In the genomic region with DNA sequence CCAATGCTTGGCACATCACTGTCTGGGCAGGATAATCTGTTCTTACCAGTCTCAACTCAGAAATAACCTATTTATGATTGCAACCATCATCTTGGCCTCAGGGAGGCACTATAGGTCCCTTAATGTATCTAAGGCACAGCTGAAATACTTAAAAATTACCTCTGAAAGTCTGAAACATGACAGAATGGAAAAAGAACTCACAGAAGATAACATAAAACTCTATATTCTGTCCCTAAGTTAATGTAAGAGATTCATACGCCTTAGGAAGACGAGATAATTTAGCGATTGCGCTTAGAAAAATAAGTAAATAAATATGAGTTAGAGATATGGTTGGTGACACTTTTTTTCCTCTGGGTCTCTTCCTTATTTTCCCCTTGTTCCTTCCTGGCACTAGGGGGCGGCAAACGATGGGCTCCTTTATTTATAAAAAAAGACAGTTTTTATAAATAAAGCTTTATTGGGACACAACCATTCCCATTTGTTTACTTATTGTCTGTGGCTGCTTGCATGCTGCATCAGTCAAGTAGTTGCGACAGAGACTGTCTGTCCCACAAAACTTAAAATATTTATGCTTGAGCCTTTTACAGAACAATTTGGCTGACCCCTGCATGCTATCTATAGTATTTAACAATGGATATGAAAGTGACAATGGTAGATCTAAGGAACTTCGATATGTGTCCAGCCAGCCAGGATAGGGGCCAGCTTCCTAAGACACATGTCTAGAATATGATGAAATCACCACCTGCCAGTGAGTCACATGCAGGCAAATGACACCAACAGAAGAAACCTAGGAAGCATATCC, we compare ENCODE assay signal across 8 cellular contexts.
DNase-seq lines count a peak whose midpoint lies in the region; ATAC-seq and TF ChIP-seq lines count a peak whose summit lies in the region.

No MANE protein-coding gene starts in this region.

- H3K9ac ChIP-seq in HCT116 (ENCODE audit: low read length) (no peak overlapping the region), SU-DHL-6 (ENCODE audit: low read length) (no peak overlapping the region; the same call in 1 of the 2 replicates)

- intact Hi-C loops in HCT116 (cut with micrococcal nuclease) = loop anchor here (1.0 to 5.0 kb wide), 6 partner anchors 348 to 853 kb away; no protein-coding TSS in a partner anchor

- H3K27me3 Mint-ChIP-seq in activated T-cell treated with anti-CD3 and anti-CD28 coated beads, Interleukin-2, amount 50 U/mL, for 72 hours (ENCODE audit: low read depth) = peaks cover 18% of the 10 kb centered on the region

- no peak overlapping the region for H3K4me3 Mint-ChIP-seq in activated T-cell treated with anti-CD3 and anti-CD28 coated beads, Interleukin-2, amount 50 U/mL, for 72 hours

- no peaks in the 10 kb centered on the region for H3K9me3 Mint-ChIP-seq in activated T-cell treated with anti-CD3 and anti-CD28 coated beads, Interleukin-2, amount 50 U/mL, for 72 hours

- H3K9me2 ChIP-seq in HCT116 (ENCODE audit: insufficient read depth) (no peaks in the 10 kb centered on the region), SU-DHL-6 (replicated peaks; ENCODE audit: insufficient read depth, low read length) (no peaks in the 10 kb centered on the region)

- CTCF ChIA-PET in HCT116 (lab: Charles Lee) = interaction anchor here (0.8 to 2.9 kb wide), 4 partner anchors 10 to 475 kb away, joined by 3 to 28 read pairs (median 4); no protein-coding TSS in a partner anchor

- RAD21 ChIA-PET in HCT116 (lab: Charles Lee; ENCODE audit: low non-redundant PET in 1 of 2, low total read pairs in 2 of 2, uncharacterized antibody in 2 of 2, unreplicated experiment in 2 of 2) = interaction anchor here (1.0 to 1.2 kb wide), 2 partner anchors 473 kb away, joined by 3 to 4 read pairs; no protein-coding TSS in a partner anchor

- H3K9me3 ChIP-seq in HCT116 (ENCODE audit: control insufficient read depth in 1 of 2, insufficient read depth in 1 of 2, low read depth in 1 of 2, low read length in 2 of 2) (no peaks in the 10 kb centered on the region), SU-DHL-6 (ENCODE audit: insufficient read depth, low read length) (no peaks in the 10 kb centered on the region), MG63 (no peaks in the 10 kb centered on the region)

- H3K27ac ChIP-seq in HCT116 (ENCODE audit: low read depth, low read length) (no peak overlapping the region), SU-DHL-6 (ENCODE audit: low read depth, low read length) (no peak overlapping the region)

- H3K4me1 Mint-ChIP-seq in activated T-cell treated with anti-CD3 and anti-CD28 coated beads, Interleukin-2, amount 50 U/mL, for 72 hours (ENCODE audit: low read depth) = no peaks in the 10 kb centered on the region

- TF ChIP-seq POLR2A in HCT116 (IDR thresholded peaks at IDR 0.05; ENCODE audit: borderline replicate concordance, extremely low read depth, insufficient read depth, insufficient read length) = no peak

- H3K79me2 ChIP-seq in HCT116 (ENCODE audit: insufficient read depth, low read length) = no peaks in the 10 kb centered on the region
- H3K79me2 ChIP-seq in SU-DHL-6 (ENCODE audit: insufficient read depth, low read length) = no peaks in the 10 kb centered on the region

- H3K4me1 ChIP-seq in HCT116 (ENCODE audit: control insufficient read depth in 1 of 2, insufficient read depth in 2 of 2, low read length in 2 of 2) = no peaks in the 10 kb centered on the region

- H2AFZ ChIP-seq in HCT116 (ENCODE audit: low read depth, low read length, poor library complexity, severe bottlenecking) (no peak overlapping the region), SU-DHL-6 (ENCODE audit: low read depth, low read length, severe bottlenecking) (peak overlapping the region; percentile 60)

- TF ChIP-seq CTCF in HCT116 (IDR thresholded peaks at IDR 0.05 in 2 of 3, conservative IDR thresholded peaks at IDR 0.05 in 1 of 3; ENCODE audit: borderline replicate concordance in 1 of 3, insufficient read depth in 1 of 3, low read depth in 2 of 3, low read length in 2 of 3) (peak; percentile 42 to 77 (median 71)), SU-DHL-6 (IDR thresholded peaks at IDR 0.05; ENCODE audit: insufficient read depth, low read length, poor library complexity, severe bottlenecking) (peak; percentile 61), fibroblast of mammary gland (conservative IDR thresholded peaks at IDR 0.05; ENCODE audit: control insufficient read depth, insufficient read depth, low read depth, low read length) (peak; percentile 60)

- TF ChIP-seq RAD21 in HCT116 (IDR thresholded peaks at IDR 0.05; ENCODE audit: low read depth) = peak; percentile 62

- POLR2A ChIA-PET in HCT116 (lab: Charles Lee) = no interaction called here

- no peak overlapping the region for H3K27ac Mint-ChIP-seq in activated T-cell treated with anti-CD3 and anti-CD28 coated beads, Interleukin-2, amount 50 U/mL, for 72 hours

- H3K4me2 ChIP-seq in HCT116 (ENCODE audit: low read length) (no peak overlapping the region; the same call in 1 of the 2 replicates), SU-DHL-6 (ENCODE audit: low read depth, low read length, poor library complexity, severe bottlenecking) (peak overlapping the region; percentile 50)

- H3K4me3 ChIP-seq in HCT116 (replicated peaks in 1 of 2; ENCODE audit: low read depth in 1 of 2, low read length in 2 of 2) (no peak overlapping the region), SU-DHL-6 (ENCODE audit: insufficient read depth, low read length, poor library complexity, severe bottlenecking) (no peak overlapping the region), fibroblast of mammary gland (ENCODE audit: control insufficient read depth, low read depth, low read length) (no peak overlapping the region), MG63 (no peak overlapping the region)

- no peaks in the 10 kb centered on the region for H3K36me3 Mint-ChIP-seq in activated T-cell treated with anti-CD3 and anti-CD28 coated beads, Interleukin-2, amount 50 U/mL, for 72 hours (ENCODE audit: insufficient read depth in 2 of 2)

- H3K27me3 ChIP-seq in HCT116 (ENCODE audit: insufficient read depth, low read length) (peaks cover 13% of the 10 kb centered on the region), SU-DHL-6 (ENCODE audit: low read length) (no peaks in the 10 kb centered on the region), MG63 (peaks cover 7% of the 10 kb centered on the region; the same call in 1 of the 2 replicates)

- no peaks in the 10 kb centered on the region for H4K20me1 ChIP-seq in HCT116 (ENCODE audit: insufficient read depth)
- H4K20me1 ChIP-seq in SU-DHL-6 (ENCODE audit: low read depth, low read length) = no peaks in the 10 kb centered on the region

- H3F3A ChIP-seq in SU-DHL-6 (ENCODE audit: insufficient read depth) = no peaks in the 10 kb centered on the region

- no TSS peak for BruUV-seq in HCT116 (replicated peaks; lab: Mats Ljungman, UMichigan)

- no peaks in the 10 kb centered on the region for H3K36me3 ChIP-seq in HCT116 (ENCODE audit: control insufficient read depth in 1 of 2, insufficient read depth in 2 of 2, low read length in 2 of 2)
- H3K36me3 ChIP-seq in SU-DHL-6 (ENCODE audit: low read length) = no peaks in the 10 kb centered on the region
- H3K36me3 ChIP-seq in MG63 = no peaks in the 10 kb centered on the region

- DNase-seq in activated T-cell treated with anti-CD3 and anti-CD28 coated beads, Interleukin-2, amount 50 U/mL, for 72 hours = peak; percentile 34 to 36
- DNase-seq in activated T-cell treated with anti-CD3 and anti-CD28 coated beads, Interleukin-2, amount 50 U/mL, for 48 hours = no peak
- DNase-seq in HCT116 (ENCODE audit: low read depth, low spot score) (peak; percentile 51), MV-4-11 (lab: John Stamatoyannopoulos, UW) (peak; percentile 77), fibroblast of mammary gland (ENCODE audit: low read depth) (peak; percentile 68), pulmonary artery endothelial cell (ENCODE audit: low read depth, low spot score) (peak; percentile 29), MG63 (no peak)

- peak; percentile 51 to 69 for ATAC-seq in activated T-cell treated with anti-CD3 and anti-CD28 coated beads, Interleukin-2, amount 50 U/mL, for 72 hours (replicated peaks in 1 of 2)
- ATAC-seq in HCT116 = peak; percentile 77

TF ChIP-seq in HCT116, 20 proteins besides CTCF, POLR2A, EP300 and RAD21 (continues in another document):
- no peak for TF ChIP-seq SRF (IDR thresholded peaks at IDR 0.05; ENCODE audit: low read depth)
- TF ChIP-seq CEBPB (IDR thresholded peaks at IDR 0.05; ENCODE audit: low read depth) = no peak
- no peak for TF ChIP-seq CBX3 (IDR thresholded peaks at IDR 0.05; ENCODE audit: low read depth)
- TF ChIP-seq POLR2AphosphoS5 (IDR thresholded peaks at IDR 0.05; ENCODE audit: low read depth, low read length) = no peak
- TF ChIP-seq YY1 (IDR thresholded peaks at IDR 0.05; ENCODE audit: extremely low read depth, insufficient replicate concordance, low read depth, low read length) = no peak
- no peak for TF ChIP-seq ZNF274 (IDR thresholded peaks at IDR 0.05; ENCODE audit: low read depth, low read length)
- TF ChIP-seq FOSL1 (IDR thresholded peaks at IDR 0.05; ENCODE audit: low read depth) = no peak
- no peak for TF ChIP-seq ZFX (IDR thresholded peaks at IDR 0.05)
- no peak for TF ChIP-seq TCF7L2 (IDR thresholded peaks at IDR 0.05; ENCODE audit: borderline replicate concordance, extremely low read depth, insufficient read depth, insufficient read length)
- TF ChIP-seq, protein P1, sequence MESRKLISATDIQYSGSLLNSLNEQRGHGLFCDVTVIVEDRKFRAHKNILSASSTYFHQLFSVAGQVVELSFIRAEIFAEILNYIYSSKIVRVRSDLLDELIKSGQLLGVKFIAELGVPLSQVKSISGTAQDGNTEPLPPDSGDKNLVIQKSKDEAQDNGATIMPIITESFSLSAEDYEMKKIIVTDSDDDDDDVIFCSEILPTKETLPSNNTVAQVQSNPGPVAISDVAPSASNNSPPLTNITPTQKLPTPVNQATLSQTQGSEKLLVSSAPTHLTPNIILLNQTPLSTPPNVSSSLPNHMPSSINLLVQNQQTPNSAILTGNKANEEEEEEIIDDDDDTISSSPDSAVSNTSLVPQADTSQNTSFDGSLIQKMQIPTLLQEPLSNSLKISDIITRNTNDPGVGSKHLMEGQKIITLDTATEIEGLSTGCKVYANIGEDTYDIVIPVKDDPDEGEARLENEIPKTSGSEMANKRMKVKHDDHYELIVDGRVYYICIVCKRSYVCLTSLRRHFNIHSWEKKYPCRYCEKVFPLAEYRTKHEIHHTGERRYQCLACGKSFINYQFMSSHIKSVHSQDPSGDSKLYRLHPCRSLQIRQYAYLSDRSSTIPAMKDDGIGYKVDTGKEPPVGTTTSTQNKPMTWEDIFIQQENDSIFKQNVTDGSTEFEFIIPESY (IDR thresholded peaks at IDR 0.05; ENCODE audit: extremely low read depth, insufficient replicate concordance, low read length) = no peak
- TF ChIP-seq SIN3A (IDR thresholded peaks at IDR 0.05; ENCODE audit: low read depth) = no peak
- TF ChIP-seq, protein P2, sequence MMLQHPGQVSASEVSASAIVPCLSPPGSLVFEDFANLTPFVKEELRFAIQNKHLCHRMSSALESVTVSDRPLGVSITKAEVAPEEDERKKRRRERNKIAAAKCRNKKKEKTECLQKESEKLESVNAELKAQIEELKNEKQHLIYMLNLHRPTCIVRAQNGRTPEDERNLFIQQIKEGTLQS (IDR thresholded peaks at IDR 0.05) = no peak
- no peak for TF ChIP-seq JUND (IDR thresholded peaks at IDR 0.05)
- TF ChIP-seq EZH2 (IDR thresholded peaks at IDR 0.05) = no peak
- TF ChIP-seq ELF1 (IDR thresholded peaks at IDR 0.05; ENCODE audit: borderline replicate concordance, low read depth) = no peak

Comparison
In these comparisons a context has a peak if more than half of its experiments do, and no peak if none do; other contexts are left out.
1. DNase-seq: peak in activated T-cell treated with anti-CD3 and anti-CD28 coated beads, Interleukin-2, amount 50 U/mL, for 72 hours (2 of 2), HCT116 (single experiment), MV-4-11 (single experiment), fibroblast of mammary gland (single experiment) and pulmonary artery endothelial cell (single experiment); none in activated T-cell treated with anti-CD3 and anti-CD28 coated beads, Interleukin-2, amount 50 U/mL, for 48 hours (0 of 2) and MG63 (single experiment).
2. Peak in every context shown above with its lines, with median percentiles within 50 percentile points of each other: CTCF ChIP-seq.